In the genomic region with DNA sequence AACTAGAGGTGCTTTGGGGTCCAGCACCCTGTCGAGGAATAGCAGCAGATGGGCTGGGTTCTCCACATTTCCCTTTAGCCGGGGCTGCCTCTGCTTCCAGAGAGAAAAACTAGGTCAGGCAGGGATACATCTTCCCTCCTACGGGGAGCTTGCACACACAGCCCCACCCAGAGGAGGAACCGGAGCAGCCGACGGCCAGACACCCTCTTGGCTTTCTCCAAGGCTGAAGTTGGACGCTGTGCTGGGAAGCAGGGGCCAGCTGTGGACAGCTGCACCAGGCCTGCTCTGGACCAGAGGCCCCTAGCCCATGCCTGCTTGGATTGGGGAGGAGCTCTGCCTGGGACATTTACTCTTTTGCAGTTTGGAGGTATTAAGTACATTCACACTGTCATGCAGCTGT, we compare ENCODE assay signal across 24 cellular contexts. TPM values are rescaled to one million over a fixed set of nuclear protein-coding genes. Genes with fewer than 3 reads are reported as not detected.
DNase-seq lines count a peak whose midpoint lies in the region; ATAC-seq, FAIRE-seq and TF ChIP-seq lines count a peak whose summit lies in the region.
"Had no signal": no experiment of that assay in that cellular context is flagged by ENCODE, and none has a peak within 500 bp of the region (broad histone marks: within the 10 kb centered on the region; RNA-seq: fewer than 3 reads in every experiment).

No MANE protein-coding gene starts in this region.

- H3K9me3 ChIP-seq in K562 (replicated peaks; ENCODE audit: control insufficient read depth, insufficient read depth, low read depth, low read length): peaks cover 4% of the 10 kb centered on the region; the same call in 1 of the 2 replicates
- no peaks in the 10 kb centered on the region for H3K9me3 ChIP-seq in pancreas
- H3K9me3 ChIP-seq in upper lobe of left lung: no peaks in the 10 kb centered on the region
- H3K9me3 ChIP-seq: SJSA1, thyroid gland had no signal

- peak; percentile 57 for ATAC-seq in K562
- ATAC-seq in left cardiac atrium: peak; percentile 92 to 93
- peak in 3 of 4 donors; percentile 59 to 72 (median 60) for ATAC-seq in pancreas
- peak; percentile 77 to 91 for ATAC-seq in upper lobe of left lung (ENCODE audit: low FRiP score in 2 of 2)
- no peak for ATAC-seq in GM18907 (IDR thresholded peaks at IDR 0.05; ENCODE audit: unreplicated experiment)
- no peak for ATAC-seq in activated CD4-positive, alpha-beta T cell treated with anti-CD3 and anti-CD28 coated beads for 36 hours
- ATAC-seq: naive thymus-derived CD8-positive, alpha-beta T cell had no signal

- no peak for TF ChIP-seq POLR2A in K562 (conservative IDR thresholded peaks at IDR 0.05)
- TF ChIP-seq POLR2A in upper lobe of left lung (IDR thresholded peaks at IDR 0.05): no peak

- WGBS in K562 (ENCODE audit: insufficient coverage, low coverage, missing lambda C conversion rate): 0% methylated on average over 7 of the region's 7 CpGs
- 42 to 51% methylated on average over 7 of the region's 7 CpGs for WGBS in pancreas, 2 donors
- WGBS in upper lobe of left lung, 2 donors: 40 to 58% methylated on average over 2 to 7 of the region's 7 CpGs

- CTCF ChIA-PET in K562 (lab: Yijun Ruan, JAX; ENCODE audit: low intra/inter-chr PET ratio): no interaction called here
- CTCF ChIA-PET in activated CD4-positive, alpha-beta memory T cell treated with anti-CD3 and anti-CD28 coated beads for 36 hours (lab: Charles Lee): no interaction called here
- CTCF ChIA-PET in activated CD4-positive, alpha-beta T cell treated with anti-CD3 and anti-CD28 coated beads for 36 hours (lab: Charles Lee): no interaction called here

- peaks cover 4% of the 10 kb centered on the region for H3K4me1 Mint-ChIP-seq in activated CD4-positive, alpha-beta memory T cell treated with anti-CD3 and anti-CD28 coated beads for 36 hours (ENCODE audit: low read depth)
- H3K4me1 Mint-ChIP-seq in activated CD4-positive, alpha-beta T cell treated with anti-CD3 and anti-CD28 coated beads for 36 hours: no peaks in the 10 kb centered on the region
- H3K4me1 Mint-ChIP-seq: central memory CD8-positive, alpha-beta T cell; memory B cell had no signal

- BruUV-seq in K562 (replicated peaks; lab: Mats Ljungman, UMichigan): no TSS peak

- H3K4me1 ChIP-seq in K562 (replicated peaks in 1 of 2; ENCODE audit: control insufficient read depth in 2 of 2, insufficient read depth in 2 of 2, low read length in 2 of 2): no peaks in the 10 kb centered on the region
- no peaks in the 10 kb centered on the region for H3K4me1 ChIP-seq in pancreas
- peaks cover 0 to 19% (median 8%) of the 10 kb centered on the region in 4 donors for H3K4me1 ChIP-seq in upper lobe of left lung
- H3K4me1 ChIP-seq: SJSA1, thyroid gland had no signal

- no peak for FAIRE-seq in K562 (lab: Jason Lieb, UNC)
- FAIRE-seq in pancreas (lab: Jason Lieb, UNC): no peak

- intact Hi-C loops in K562 (cut with micrococcal nuclease) (no loop called here), left cardiac atrium (cut with DNase I) (no loop called here), pancreas (cut with DNase I) (no loop called here)
- intact Hi-C loops in activated CD4-positive, alpha-beta memory T cell treated with anti-CD3 and anti-CD28 coated beads for 36 hours (cut with micrococcal nuclease): loop anchor here (10.0 kb wide), 1 partner anchor 48 kb away; no protein-coding TSS in a partner anchor
- intact Hi-C loops in activated CD4-positive, alpha-beta T cell treated with anti-CD3 and anti-CD28 coated beads for 36 hours (cut with DNase I, micrococcal nuclease): no loop called here

- H3K27me3 Mint-ChIP-seq in activated CD4-positive, alpha-beta memory T cell treated with anti-CD3 and anti-CD28 coated beads for 36 hours: peaks cover 11% of the 10 kb centered on the region
- peaks cover 4% of the 10 kb centered on the region for H3K27me3 Mint-ChIP-seq in activated CD4-positive, alpha-beta T cell treated with anti-CD3 and anti-CD28 coated beads for 36 hours

- H3K9me1 ChIP-seq in K562 (ENCODE audit: control insufficient read depth, insufficient read depth, low read length): no peaks in the 10 kb centered on the region

- 0 out of 4 replicates have a peak, but pooled peaks of 1 of the 2 experiments have one; percentile 14 for TF ChIP-seq RAD21 in K562 (CRISPR knock-in tag; conservative IDR thresholded peaks at IDR 0.05 in 1 of 2, IDR thresholded peaks at IDR 0.05 in 1 of 2)

- H3K4me2 ChIP-seq in K562 (ENCODE audit: insufficient read depth, low read length): no peak overlapping the region

- no peak overlapping the region for H3K9ac ChIP-seq in K562 (ENCODE audit: insufficient read depth in 1 of 2, low read depth in 2 of 2, low read length in 2 of 2)

- TF ChIP-seq EP300 in K562 (IDR thresholded peaks at IDR 0.05; ENCODE audit: low read length): no peak
- no peak for TF ChIP-seq EP300 in upper lobe of left lung (IDR thresholded peaks at IDR 0.05)

- H3K36me3 Mint-ChIP-seq in activated CD4-positive, alpha-beta memory T cell treated with anti-CD3 and anti-CD28 coated beads for 36 hours: peaks cover 6% of the 10 kb centered on the region
- peaks cover 2% of the 10 kb centered on the region for H3K36me3 Mint-ChIP-seq in activated CD4-positive, alpha-beta T cell treated with anti-CD3 and anti-CD28 coated beads for 36 hours (ENCODE audit: low read depth)

- DNase-seq in K562 (ENCODE audit: extremely low read depth in 1 of 4, low spot score in 3 of 4) (no peak), left cardiac atrium (peak; percentile 77), pancreas (no peak), upper lobe of left lung (peak in 1 of 2 donors; percentile 79), GM10266 (ENCODE audit: extremely low spot score) (no peak)
- no peak for DNase-seq in activated CD4-positive, alpha-beta memory T cell treated with anti-CD3 and anti-CD28 coated beads for 36 hours
- DNase-seq in activated CD4-positive, alpha-beta T cell treated with anti-CD3 and anti-CD28 coated beads for 36 hours: no peak
- DNase-seq: activated gamma-delta T cell; AML-193; amygdala; glutamatergic neuron; naive thymus-derived CD8-positive, alpha-beta T cell; NCI-H1417 treated with DMSO at 0.1 percent for 48 hours; NCI-H2171; NCI-H748 treated with DMSO at 0.1 percent for 48 hours; OCI-M1; T-helper 2 cell had no signal

- H3K4me3 Mint-ChIP-seq in activated CD4-positive, alpha-beta memory T cell treated with anti-CD3 and anti-CD28 coated beads for 36 hours: no peak overlapping the region
- H3K4me3 Mint-ChIP-seq in activated CD4-positive, alpha-beta T cell treated with anti-CD3 and anti-CD28 coated beads for 36 hours: no peak overlapping the region
- H3K4me3 Mint-ChIP-seq: central memory CD8-positive, alpha-beta T cell; memory B cell; naive thymus-derived CD8-positive, alpha-beta T cell had no signal

- no peak overlapping the region for H3K27ac Mint-ChIP-seq in activated CD4-positive, alpha-beta memory T cell treated with anti-CD3 and anti-CD28 coated beads for 36 hours
- no peak overlapping the region for H3K27ac Mint-ChIP-seq in activated CD4-positive, alpha-beta T cell treated with anti-CD3 and anti-CD28 coated beads for 36 hours
- H3K27ac Mint-ChIP-seq: memory B cell, progenitor cell of endocrine pancreas had no signal

- no peak overlapping the region for H2AFZ ChIP-seq in K562 (ENCODE audit: low read depth, low read length)

- no peaks in the 10 kb centered on the region for H3K36me3 ChIP-seq in K562 (ENCODE audit: control insufficient read depth, insufficient read depth, low read length)
- no peaks in the 10 kb centered on the region for H3K36me3 ChIP-seq in pancreas
- peaks cover 0 to 48% (median 21%) of the 10 kb centered on the region in 4 donors for H3K36me3 ChIP-seq in upper lobe of left lung
- H3K36me3 ChIP-seq: SJSA1, thyroid gland had no signal

- in situ Hi-C loops in K562 (cut with MboI): loop anchor here (25.0 kb wide), 2 partner anchors 390 to 1240 kb away; no protein-coding TSS in a partner anchor

- H3K9me3 Mint-ChIP-seq in activated CD4-positive, alpha-beta memory T cell treated with anti-CD3 and anti-CD28 coated beads for 36 hours: peaks cover 15% of the 10 kb centered on the region
- peaks cover 12% of the 10 kb centered on the region for H3K9me3 Mint-ChIP-seq in activated CD4-positive, alpha-beta T cell treated with anti-CD3 and anti-CD28 coated beads for 36 hours (ENCODE audit: low read depth)

- no peaks in the 10 kb centered on the region for H3K79me2 ChIP-seq in K562 (ENCODE audit: control insufficient read depth, insufficient read depth, low read length)

- H4K20me1 ChIP-seq in K562 (replicated peaks; ENCODE audit: control insufficient read depth, insufficient read depth, low read length): peaks cover 7% of the 10 kb centered on the region; the same call in 1 of the 2 replicates

- H3K27me3 ChIP-seq in K562 (ENCODE audit: control insufficient read depth in 2 of 2, insufficient read depth in 2 of 2, low read length in 2 of 2) (peaks cover 20 to 72% of the 10 kb centered on the region in 2 experiments; a peak in 4 of 5 replicates), pancreas (no peaks in the 10 kb centered on the region), upper lobe of left lung (no peaks in the 10 kb centered on the region)
- H3K27me3 ChIP-seq: SJSA1, thyroid gland had no signal

- no peak overlapping the region for H3K27ac ChIP-seq in K562 (ENCODE audit: extremely low read depth, low read depth, low read length)
- no peak overlapping the region for H3K27ac ChIP-seq in pancreas
- H3K27ac ChIP-seq in upper lobe of left lung: peak overlapping the region in 2 of 4 donors; percentile 24 to 52
- H3K27ac ChIP-seq: SJSA1, thyroid gland, VCaP had no signal

- POLR2A ChIA-PET in K562 (lab: Yijun Ruan, JAX): interaction anchor here (0.6 kb wide), 1 partner anchor 124 kb away, joined by 3 read pairs; no protein-coding TSS in a partner anchor
- POLR2A ChIA-PET in activated CD4-positive, alpha-beta memory T cell treated with anti-CD3 and anti-CD28 coated beads for 36 hours (lab: Charles Lee): no interaction called here
- POLR2A ChIA-PET in activated CD4-positive, alpha-beta T cell treated with anti-CD3 and anti-CD28 coated beads for 36 hours (lab: Charles Lee): no interaction called here

- no peak for TF ChIP-seq CTCF in K562 (IDR thresholded peaks at IDR 0.05 in 2 of 3, conservative IDR thresholded peaks at IDR 0.05 in 1 of 3; ENCODE audit: insufficient read depth in 2 of 3, low read depth in 1 of 3, low read length in 3 of 3)
- no peak for TF ChIP-seq CTCF in pancreas (IDR thresholded peaks at IDR 0.05)
- no peak for TF ChIP-seq CTCF in upper lobe of left lung (IDR thresholded peaks at IDR 0.05)
- TF ChIP-seq CTCF in GM10266 (IDR thresholded peaks at IDR 0.05; ENCODE audit: control insufficient read depth, insufficient read depth, low read depth, missing control alignments): no peak

- no peak overlapping the region for H3K4me3 ChIP-seq in K562
- H3K4me3 ChIP-seq in pancreas: no peak overlapping the region
- no peak overlapping the region for H3K4me3 ChIP-seq in upper lobe of left lung
- H3K4me3 ChIP-seq: SJSA1, thyroid gland had no signal

RNA-seq across cellular contexts. Expression of gene NR2C2, which starts 44.7 kb away (rescaled TPM):
- total RNA-seq in K562 (2011; cell fraction: chromatin; rRNA removed; ENCODE audit: low replicate concordance): 116 and 153 TPM in 2 replicates
- 54.9 and 60.4 TPM in 2 replicates for total RNA-seq in K562 (2011; cell fraction: nucleolus; rRNA removed)
- total RNA-seq in K562 (2011; cell fraction: nucleoplasm; rRNA removed): 99.1 and 148 TPM in 2 replicates
- 10.8 and 17.3 TPM in 2 replicates for total RNA-seq in K562 (2014; rRNA removed)
- 17.7 and 18.7 TPM in 2 replicates for total RNA-seq in K562 (2014; rRNA removed; fragmentation: Illumina TruSeq; extraction: Trizol)
- 14.6 and 15.8 TPM in 2 replicates for total RNA-seq in K562 (2015; rRNA removed; fragmentation: Illumina TruSeq; extraction: Trizol)
- 32.9 and 33.0 TPM in 2 replicates for total RNA-seq in K562 (2021)
- 17.3 and 21.8 TPM in 2 replicates for polyA plus RNA-seq in K562 (2011; rRNA removed)
- polyA plus RNA-seq in K562 (2011; cell fraction: cytosol; rRNA removed): 7.9 and 12.6 TPM in 2 replicates
- polyA plus RNA-seq in K562 (2011; cell fraction: nucleus; rRNA removed): 117 and 123 TPM in 2 replicates
- polyA plus RNA-seq in K562 (2012): 21.1 and 35.7 TPM in 2 replicates
- 20.4 and 22.3 TPM in 2 replicates for polyA plus RNA-seq in K562 (2014; fragmentation: Illumina TruSeq; extraction: Trizol)
- polyA plus RNA-seq in K562 (2014; fragmentation: Nextera tagmentation; extraction: Ambion mirVana): 1 to 10 TPM; 6.1 to 6.4 TPM
- polyA plus RNA-seq in K562 (2014; rRNA removed): 13.9 and 18.0 TPM in 2 replicates
- polyA minus RNA-seq in K562 (2011; rRNA and poly(A)+ RNA removed): 24.6 and 33.6 TPM in 2 replicates
- polyA minus RNA-seq in K562 (2011; cell fraction: cytosol; rRNA and poly(A)+ RNA removed): 17.3 and 23.8 TPM in 2 replicates
- 50.1 and 65.4 TPM in 2 replicates for polyA minus RNA-seq in K562 (2011; cell fraction: nucleus; rRNA and poly(A)+ RNA removed)
- total RNA-seq in left cardiac atrium: 10 to 100 TPM; 28.5 to 29.1 TPM
- 10 to 100 TPM; 13.6 to 25.1 (median 15.2) TPM for total RNA-seq in pancreas
- 1 to 10 TPM; 5.4 to 8.8 TPM for polyA plus RNA-seq in pancreas
- total RNA-seq in upper lobe of left lung: 10 to 100 TPM; 24.9 to 54.0 (median 46.6) TPM
- total RNA-seq in activated CD4-positive, alpha-beta memory T cell treated with anti-CD3 and anti-CD28 coated beads for 36 hours: 10 to 100 TPM; 49.5 to 51.1 TPM
- 10 to 100 TPM; 46.8 to 52.8 TPM for total RNA-seq in activated CD4-positive, alpha-beta T cell treated with anti-CD3 and anti-CD28 coated beads for 36 hours

Comparison
In these comparisons a context has a peak if more than half of its experiments do, and no peak if none do; other contexts are left out.
1. ATAC-seq: peak in K562 (single experiment), left cardiac atrium (2 of 2), pancreas (3 of 4) and upper lobe of left lung (2 of 2); none in GM18907 (single experiment) and activated CD4-positive, alpha-beta T cell treated with anti-CD3 and anti-CD28 coated beads for 36 hours (single experiment).